In the genomic region with DNA sequence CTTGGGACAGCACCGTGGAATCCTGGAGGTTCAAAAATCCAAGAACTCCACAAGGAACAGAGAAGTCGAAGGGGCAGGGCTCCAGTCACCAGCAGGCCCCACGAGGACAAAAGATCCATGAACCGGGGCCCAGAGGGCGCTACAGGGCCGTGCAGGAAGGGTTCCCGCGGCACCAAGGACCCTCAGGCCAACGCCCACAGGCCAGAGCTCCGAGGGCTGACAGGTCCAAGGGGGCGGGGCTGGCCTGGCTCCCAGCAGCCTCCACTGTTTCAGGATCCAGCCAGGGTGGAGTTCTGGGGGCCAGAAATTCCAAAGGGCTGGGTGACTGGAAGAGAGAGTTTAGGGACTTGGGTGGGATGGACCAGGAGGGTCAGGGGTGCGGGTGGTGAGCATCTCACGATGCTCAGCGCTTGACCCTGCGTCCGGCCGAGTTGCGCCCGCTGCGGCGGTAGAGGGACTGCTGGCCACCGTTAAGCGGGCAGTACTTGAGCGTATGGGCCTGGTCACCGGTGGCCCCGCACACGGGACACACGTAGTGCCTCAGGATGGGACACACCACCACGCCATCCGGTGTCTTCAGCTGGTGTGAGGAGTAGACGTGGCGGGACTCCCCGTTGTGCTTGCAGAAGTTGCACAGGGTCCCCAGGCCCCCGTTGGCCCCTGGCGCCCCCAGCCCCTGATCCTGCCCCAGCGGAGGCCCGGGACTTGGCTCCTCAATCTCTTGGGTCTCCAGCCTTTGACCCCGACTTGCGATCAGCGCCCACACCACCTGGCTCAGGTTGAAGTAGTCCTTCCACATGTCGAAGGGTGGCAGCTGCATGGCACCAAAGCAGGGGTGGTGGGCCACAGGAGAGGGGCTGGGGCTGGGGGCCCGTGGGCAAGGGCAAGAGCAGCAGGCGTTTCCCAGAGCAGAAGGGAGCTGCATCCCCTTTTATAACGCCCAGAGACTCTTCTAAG, we compare ENCODE assay signal across 1 cellular context.
TF ChIP-seq lines count a peak whose summit lies in the region.

TSS of gene NANOS2 (minus strand) at position 905 of the 957 bp plus-strand sequence. CDS start at position 820, 85 bp downstream.

TF ChIP-seq in H1, 55 proteins besides CTCF, POLR2A, EP300 and RAD21:
- TF ChIP-seq EGR1 (IDR thresholded peaks at IDR 0.05; ENCODE audit: borderline replicate concordance, low read depth, low read length) (no peak), ATF3 (IDR thresholded peaks at IDR 0.05; ENCODE audit: insufficient read depth, low read depth, low read length) (no peak), GTF2F1 (IDR thresholded peaks at IDR 0.05; ENCODE audit: borderline replicate concordance, low read depth, low read length) (no peak), BACH1 (IDR thresholded peaks at IDR 0.05; ENCODE audit: low read length) (0 out of 2 replicates have a peak, but pooled peaks have one; percentile 30), USF2 (IDR thresholded peaks at IDR 0.05; ENCODE audit: low read length) (no peak), HDAC6 (IDR thresholded peaks at IDR 0.05; ENCODE audit: low read depth, low read length) (no peak), KDM4A (IDR thresholded peaks at IDR 0.05; ENCODE audit: low read depth, low read length, severe bottlenecking) (no peak), CBX8 (IDR thresholded peaks at IDR 0.05; ENCODE audit: borderline replicate concordance, low read depth, low read length) (no peak), RFX5 (IDR thresholded peaks at IDR 0.05; ENCODE audit: borderline replicate concordance, low read depth, low read length) (no peak), HDAC2 (IDR thresholded peaks at IDR 0.05; ENCODE audit: borderline replicate concordance in 1 of 2, low read depth in 2 of 2, low read length in 2 of 2) (no peak), SIRT6 (IDR thresholded peaks at IDR 0.05; ENCODE audit: low read length) (no peak), TAF7 (optimal IDR thresholded peaks at IDR 0.05; ENCODE audit: borderline replicate concordance, low read depth, low read length) (no peak), KDM5A (IDR thresholded peaks at IDR 0.05; ENCODE audit: low read length) (no peak), CEBPB (IDR thresholded peaks at IDR 0.05; ENCODE audit: low read depth, low read length) (no peak), JUN (IDR thresholded peaks at IDR 0.05; ENCODE audit: low read depth, low read length) (no peak), ATF2 (IDR thresholded peaks at IDR 0.05; ENCODE audit: low read length) (no peak), SP2 (IDR thresholded peaks at IDR 0.05; ENCODE audit: low read length) (no peak), JUND (IDR thresholded peaks at IDR 0.05; ENCODE audit: low read length) (0 out of 2 replicates have a peak, but pooled peaks have one; percentile 20), CTBP2 (IDR thresholded peaks at IDR 0.05; ENCODE audit: borderline replicate concordance, insufficient read depth, insufficient read length, low read length) (no peak), ZNF274 (IDR thresholded peaks at IDR 0.05; ENCODE audit: borderline replicate concordance, extremely low read depth, low read length) (no peak), MAFK (IDR thresholded peaks at IDR 0.05; ENCODE audit: low read depth, low read length) (no peak), CHD1 (IDR thresholded peaks at IDR 0.05; ENCODE audit: low read depth, low read length) (no peak), GABPA (IDR thresholded peaks at IDR 0.05; ENCODE audit: borderline replicate concordance, insufficient read depth, low read length) (0 out of 2 replicates have a peak, but pooled peaks have one; percentile 13), CBX5 (IDR thresholded peaks at IDR 0.05; ENCODE audit: low read depth, low read length) (no peak), BRCA1 (IDR thresholded peaks at IDR 0.05; ENCODE audit: low read depth, low read length) (no peak), SUZ12 (IDR thresholded peaks at IDR 0.05; ENCODE audit: low read length) (no peak), CREB1 (IDR thresholded peaks at IDR 0.05) (peak; percentile 26; the same call in 1 of the 2 replicates), SAP30 (IDR thresholded peaks at IDR 0.05; ENCODE audit: insufficient read depth, insufficient replicate concordance, low read length) (no peak), POLR2AphosphoS5 (IDR thresholded peaks at IDR 0.05; ENCODE audit: low read depth, low read length) (no peak), SIN3A (conservative IDR thresholded peaks at IDR 0.05 in 1 of 2, IDR thresholded peaks at IDR 0.05 in 1 of 2; ENCODE audit: low read depth in 1 of 2, low read length in 2 of 2) (peak in 1 of 2 experiments; percentile 87; a peak in 2 of 4 replicates), TEAD4 (IDR thresholded peaks at IDR 0.05; ENCODE audit: low read depth, low read length) (no peak)
- TF ChIP-seq, protein P1, sequence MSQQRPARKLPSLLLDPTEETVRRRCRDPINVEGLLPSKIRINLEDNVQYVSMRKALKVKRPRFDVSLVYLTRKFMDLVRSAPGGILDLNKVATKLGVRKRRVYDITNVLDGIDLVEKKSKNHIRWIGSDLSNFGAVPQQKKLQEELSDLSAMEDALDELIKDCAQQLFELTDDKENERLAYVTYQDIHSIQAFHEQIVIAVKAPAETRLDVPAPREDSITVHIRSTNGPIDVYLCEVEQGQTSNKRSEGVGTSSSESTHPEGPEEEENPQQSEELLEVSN (IDR thresholded peaks at IDR 0.05): no peak
- TF ChIP-seq, protein P2, sequence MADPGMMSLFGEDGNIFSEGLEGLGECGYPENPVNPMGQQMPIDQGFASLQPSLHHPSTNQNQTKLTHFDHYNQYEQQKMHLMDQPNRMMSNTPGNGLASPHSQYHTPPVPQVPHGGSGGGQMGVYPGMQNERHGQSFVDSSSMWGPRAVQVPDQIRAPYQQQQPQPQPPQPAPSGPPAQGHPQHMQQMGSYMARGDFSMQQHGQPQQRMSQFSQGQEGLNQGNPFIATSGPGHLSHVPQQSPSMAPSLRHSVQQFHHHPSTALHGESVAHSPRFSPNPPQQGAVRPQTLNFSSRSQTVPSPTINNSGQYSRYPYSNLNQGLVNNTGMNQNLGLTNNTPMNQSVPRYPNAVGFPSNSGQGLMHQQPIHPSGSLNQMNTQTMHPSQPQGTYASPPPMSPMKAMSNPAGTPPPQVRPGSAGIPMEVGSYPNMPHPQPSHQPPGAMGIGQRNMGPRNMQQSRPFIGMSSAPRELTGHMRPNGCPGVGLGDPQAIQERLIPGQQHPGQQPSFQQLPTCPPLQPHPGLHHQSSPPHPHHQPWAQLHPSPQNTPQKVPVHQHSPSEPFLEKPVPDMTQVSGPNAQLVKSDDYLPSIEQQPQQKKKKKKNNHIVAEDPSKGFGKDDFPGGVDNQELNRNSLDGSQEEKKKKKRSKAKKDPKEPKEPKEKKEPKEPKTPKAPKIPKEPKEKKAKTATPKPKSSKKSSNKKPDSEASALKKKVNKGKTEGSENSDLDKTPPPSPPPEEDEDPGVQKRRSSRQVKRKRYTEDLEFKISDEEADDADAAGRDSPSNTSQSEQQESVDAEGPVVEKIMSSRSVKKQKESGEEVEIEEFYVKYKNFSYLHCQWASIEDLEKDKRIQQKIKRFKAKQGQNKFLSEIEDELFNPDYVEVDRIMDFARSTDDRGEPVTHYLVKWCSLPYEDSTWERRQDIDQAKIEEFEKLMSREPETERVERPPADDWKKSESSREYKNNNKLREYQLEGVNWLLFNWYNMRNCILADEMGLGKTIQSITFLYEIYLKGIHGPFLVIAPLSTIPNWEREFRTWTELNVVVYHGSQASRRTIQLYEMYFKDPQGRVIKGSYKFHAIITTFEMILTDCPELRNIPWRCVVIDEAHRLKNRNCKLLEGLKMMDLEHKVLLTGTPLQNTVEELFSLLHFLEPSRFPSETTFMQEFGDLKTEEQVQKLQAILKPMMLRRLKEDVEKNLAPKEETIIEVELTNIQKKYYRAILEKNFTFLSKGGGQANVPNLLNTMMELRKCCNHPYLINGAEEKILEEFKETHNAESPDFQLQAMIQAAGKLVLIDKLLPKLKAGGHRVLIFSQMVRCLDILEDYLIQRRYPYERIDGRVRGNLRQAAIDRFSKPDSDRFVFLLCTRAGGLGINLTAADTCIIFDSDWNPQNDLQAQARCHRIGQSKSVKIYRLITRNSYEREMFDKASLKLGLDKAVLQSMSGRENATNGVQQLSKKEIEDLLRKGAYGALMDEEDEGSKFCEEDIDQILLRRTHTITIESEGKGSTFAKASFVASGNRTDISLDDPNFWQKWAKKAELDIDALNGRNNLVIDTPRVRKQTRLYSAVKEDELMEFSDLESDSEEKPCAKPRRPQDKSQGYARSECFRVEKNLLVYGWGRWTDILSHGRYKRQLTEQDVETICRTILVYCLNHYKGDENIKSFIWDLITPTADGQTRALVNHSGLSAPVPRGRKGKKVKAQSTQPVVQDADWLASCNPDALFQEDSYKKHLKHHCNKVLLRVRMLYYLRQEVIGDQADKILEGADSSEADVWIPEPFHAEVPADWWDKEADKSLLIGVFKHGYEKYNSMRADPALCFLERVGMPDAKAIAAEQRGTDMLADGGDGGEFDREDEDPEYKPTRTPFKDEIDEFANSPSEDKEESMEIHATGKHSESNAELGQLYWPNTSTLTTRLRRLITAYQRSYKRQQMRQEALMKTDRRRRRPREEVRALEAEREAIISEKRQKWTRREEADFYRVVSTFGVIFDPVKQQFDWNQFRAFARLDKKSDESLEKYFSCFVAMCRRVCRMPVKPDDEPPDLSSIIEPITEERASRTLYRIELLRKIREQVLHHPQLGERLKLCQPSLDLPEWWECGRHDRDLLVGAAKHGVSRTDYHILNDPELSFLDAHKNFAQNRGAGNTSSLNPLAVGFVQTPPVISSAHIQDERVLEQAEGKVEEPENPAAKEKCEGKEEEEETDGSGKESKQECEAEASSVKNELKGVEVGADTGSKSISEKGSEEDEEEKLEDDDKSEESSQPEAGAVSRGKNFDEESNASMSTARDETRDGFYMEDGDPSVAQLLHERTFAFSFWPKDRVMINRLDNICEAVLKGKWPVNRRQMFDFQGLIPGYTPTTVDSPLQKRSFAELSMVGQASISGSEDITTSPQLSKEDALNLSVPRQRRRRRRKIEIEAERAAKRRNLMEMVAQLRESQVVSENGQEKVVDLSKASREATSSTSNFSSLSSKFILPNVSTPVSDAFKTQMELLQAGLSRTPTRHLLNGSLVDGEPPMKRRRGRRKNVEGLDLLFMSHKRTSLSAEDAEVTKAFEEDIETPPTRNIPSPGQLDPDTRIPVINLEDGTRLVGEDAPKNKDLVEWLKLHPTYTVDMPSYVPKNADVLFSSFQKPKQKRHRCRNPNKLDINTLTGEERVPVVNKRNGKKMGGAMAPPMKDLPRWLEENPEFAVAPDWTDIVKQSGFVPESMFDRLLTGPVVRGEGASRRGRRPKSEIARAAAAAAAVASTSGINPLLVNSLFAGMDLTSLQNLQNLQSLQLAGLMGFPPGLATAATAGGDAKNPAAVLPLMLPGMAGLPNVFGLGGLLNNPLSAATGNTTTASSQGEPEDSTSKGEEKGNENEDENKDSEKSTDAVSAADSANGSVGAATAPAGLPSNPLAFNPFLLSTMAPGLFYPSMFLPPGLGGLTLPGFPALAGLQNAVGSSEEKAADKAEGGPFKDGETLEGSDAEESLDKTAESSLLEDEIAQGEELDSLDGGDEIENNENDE (IDR thresholded peaks at IDR 0.05; ENCODE audit: insufficient replicate concordance, low read length): no peak
- TF ChIP-seq, protein P3, sequence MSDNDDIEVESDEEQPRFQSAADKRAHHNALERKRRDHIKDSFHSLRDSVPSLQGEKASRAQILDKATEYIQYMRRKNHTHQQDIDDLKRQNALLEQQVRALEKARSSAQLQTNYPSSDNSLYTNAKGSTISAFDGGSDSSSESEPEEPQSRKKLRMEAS (IDR thresholded peaks at IDR 0.05): peak; percentile 27; the same call in 1 of the 2 replicates
